Comparison of ENCODE assay signal across 11 cellular contexts in the genomic region with DNA sequence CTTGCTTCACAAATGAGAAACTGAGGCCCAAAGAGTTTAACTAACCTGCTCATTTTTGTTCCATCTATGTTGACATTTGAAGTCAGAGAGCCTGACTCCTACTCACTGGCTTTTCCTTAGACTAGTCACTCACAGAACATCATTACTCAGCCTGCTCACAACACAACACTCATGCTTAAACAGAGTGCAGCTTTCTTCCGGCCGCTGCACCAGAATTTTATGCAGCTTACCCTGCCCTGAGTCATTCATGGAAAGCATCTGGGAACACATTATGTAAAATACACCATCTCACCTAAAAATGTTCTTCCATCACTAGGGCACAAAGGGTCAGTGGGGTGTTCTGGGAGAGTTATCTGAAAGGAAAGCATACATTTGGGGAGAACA.
DNase-seq lines count a peak whose midpoint lies in the region; ATAC-seq and TF ChIP-seq lines count a peak whose summit lies in the region.
"Had no signal": no experiment of that assay in that cellular context is flagged by ENCODE, and none has a peak within 500 bp of the region (broad histone marks: within the 10 kb centered on the region; RNA-seq: fewer than 3 reads in every experiment).

No MANE protein-coding gene starts in this region.

- H3K4me1 ChIP-seq in muscle layer of duodenum (ENCODE audit: control insufficient read depth in 1 of 2, insufficient read depth in 2 of 2, low read length in 2 of 2): no peaks in the 10 kb centered on the region

- H3K27me3 ChIP-seq in muscle layer of duodenum (ENCODE audit: low read depth, low read length): no peaks in the 10 kb centered on the region

- H3K9me3 ChIP-seq in muscle layer of duodenum (ENCODE audit: control insufficient read depth in 1 of 2, low read length in 2 of 2): no peaks in the 10 kb centered on the region

- DNase-seq in GM12864 (ENCODE audit: low read depth) (peak; percentile 36), T1000 (lab: John Stamatoyannopoulos, UW) (peak; percentile 6), NCI-H345 (lab: John Stamatoyannopoulos, UW) (no peak)
- no peak for DNase-seq in stimulated activated CD4-positive, alpha-beta T cell treated with anti-CD3 and anti-CD28 coated beads, Interleukin-1b, Interleukin-23, amount 100 ng/mL, for 48 hours
- no peak for DNase-seq in stimulated activated CD4-positive, alpha-beta T cell treated with anti-CD3 and anti-CD28 coated beads, Interleukin-2, amount 100 ng/mL, for 48 hours
- DNase-seq: activated CD4-positive, alpha-beta T cell treated with anti-CD3 and anti-CD28 coated beads for 48 hours; erythroblast; NCI-H146 had no signal

- H3K27ac ChIP-seq in muscle layer of duodenum (ENCODE audit: low read length): peak overlapping the region; percentile 5

- H3K36me3 ChIP-seq in muscle layer of duodenum (ENCODE audit: control insufficient read depth in 1 of 2, insufficient read depth in 2 of 2, low read length in 2 of 2): no peaks in the 10 kb centered on the region

- peak; percentile 78 for ATAC-seq in HG02852 (IDR thresholded peaks at IDR 0.05; ENCODE audit: unreplicated experiment)
- ATAC-seq in GM21360 (IDR thresholded peaks at IDR 0.05; ENCODE audit: unreplicated experiment): no peak

- H3K4me3 ChIP-seq in GM12864 (ENCODE audit: low read depth, low read length): no peak overlapping the region
- no peak overlapping the region for H3K4me3 ChIP-seq in muscle layer of duodenum (ENCODE audit: low read depth in 1 of 2, low read length in 2 of 2)

- TF ChIP-seq CTCF in GM12864 (IDR thresholded peaks at IDR 0.05; ENCODE audit: low read depth, low read length, missing control alignments): no peak

Comparison
In these comparisons a context has a peak if more than half of its experiments do, and no peak if none do; other contexts are left out.
1. DNase-seq: peak in GM12864 (single experiment) and T1000 (single experiment); none in stimulated activated CD4-positive, alpha-beta T cell treated with anti-CD3 and anti-CD28 coated beads, Interleukin-1b, Interleukin-23, amount 100 ng/mL, for 48 hours (single experiment), NCI-H345 (single experiment) and stimulated activated CD4-positive, alpha-beta T cell treated with anti-CD3 and anti-CD28 coated beads, Interleukin-2, amount 100 ng/mL, for 48 hours (0 of 2).